22 cellular contexts compared by ENCODE assay signal in the genomic region with DNA sequence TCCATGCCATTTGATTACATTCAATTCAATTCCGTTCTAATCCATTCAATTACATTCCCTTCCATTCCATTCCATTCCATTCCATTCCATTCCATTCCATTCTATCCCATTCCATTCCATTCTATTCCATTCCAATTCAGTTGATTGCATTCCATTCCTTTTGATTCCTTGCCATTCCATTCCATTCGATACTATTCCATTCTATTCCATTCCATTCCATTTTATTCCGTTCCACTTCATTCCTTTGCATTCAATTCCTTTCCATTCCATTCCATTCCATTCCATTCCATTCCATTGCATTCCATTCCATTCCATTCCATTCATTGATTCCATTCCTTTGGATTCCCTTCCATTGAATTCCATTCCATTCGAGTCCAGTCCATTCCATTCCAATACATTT.
"Had no signal": no experiment of that assay in that cellular context is flagged by ENCODE, and none has a peak within 500 bp of the region (broad histone marks: within the 10 kb centered on the region; RNA-seq: fewer than 3 reads in every experiment).

No MANE protein-coding gene starts in this region.

- H3K36me3 ChIP-seq: heart left ventricle, lower lobe of right lung, pancreas, tibial nerve, upper lobe of right lung, vagina had no signal

- H3K4me2 ChIP-seq: smooth muscle cell had no signal

- H3K27me3 ChIP-seq: heart left ventricle, pancreas, testis, tibial nerve, upper lobe of right lung, vagina had no signal

- H3K4me1 ChIP-seq: heart left ventricle, lower lobe of right lung, pancreas, testis, tibial nerve, upper lobe of right lung, vagina had no signal

- H3K4me3 ChIP-seq: heart left ventricle, lower lobe of right lung, pancreas, smooth muscle cell, testis, tibial nerve, upper lobe of right lung, vagina had no signal

- DNase-seq: effector CD4-positive, alpha-beta T cell; heart left ventricle; hippocampal formation; islet precursor cell; lower lobe of right lung; mesenchymal stem cell; naive B cell; occipital lobe; pancreas; right cardiac atrium; stimulated activated CD4-positive, alpha-beta T cell treated with anti-CD3 and anti-CD28 coated beads, Interleukin-2, amount 100 ng/mL, for 48 hours; stimulated activated naive CD8-positive, alpha-beta T cell treated with anti-CD3 and anti-CD28 coated beads, Interleukin-15, Interleukin-2, amounts not matched to agents 100 U/mL and 50 U/mL, for 24 hours; testis; upper lobe of right lung had no signal

- ATAC-seq: esophagus mucosa; heart left ventricle; left lobe of liver; right cardiac atrium; stimulated activated effector memory CD8-positive, alpha-beta T cell treated with anti-CD3 and anti-CD28 coated beads, Interleukin-12 subunit alpha, Interleukin-12 subunit beta, amount 100 ng/mL, for 72 hours; stimulated activated naive CD8-positive, alpha-beta T cell treated with anti-CD3 and anti-CD28 coated beads, Interleukin-15, Interleukin-2, amounts not matched to agents 100 U/mL and 50 U/mL, for 24 hours; upper lobe of right lung had no signal

- FAIRE-seq: colon, frontal cortex, pancreas had no signal

- H3K27ac ChIP-seq: heart left ventricle, lower lobe of right lung, pancreas, testis, tibial nerve, upper lobe of right lung, vagina had no signal
